In the genomic region with DNA sequence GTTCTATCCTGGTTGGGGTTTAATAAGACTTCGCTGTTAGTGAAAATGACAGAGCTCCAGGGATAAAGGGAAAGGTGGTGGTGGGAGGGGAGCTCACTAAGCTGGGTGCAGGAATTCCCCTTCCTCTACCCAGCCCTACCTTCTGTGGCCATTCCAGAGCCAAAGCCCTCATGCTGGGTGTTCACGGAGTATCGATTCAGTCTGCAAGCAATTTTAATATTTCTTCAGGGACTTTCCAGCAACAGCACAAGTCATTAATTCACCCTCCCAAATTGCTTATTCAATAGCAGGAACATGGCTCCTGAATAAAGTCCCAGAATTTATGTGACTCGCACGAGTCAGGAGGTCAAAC, we compare ENCODE assay signal across 1 cellular context.
TF ChIP-seq lines count a peak whose summit lies in the region.

No MANE protein-coding gene starts in this region.

TF ChIP-seq in GM23338, 12 proteins besides CTCF, POLR2A, EP300 and RAD21 (continued from another document):
- TF ChIP-seq, protein P1, sequence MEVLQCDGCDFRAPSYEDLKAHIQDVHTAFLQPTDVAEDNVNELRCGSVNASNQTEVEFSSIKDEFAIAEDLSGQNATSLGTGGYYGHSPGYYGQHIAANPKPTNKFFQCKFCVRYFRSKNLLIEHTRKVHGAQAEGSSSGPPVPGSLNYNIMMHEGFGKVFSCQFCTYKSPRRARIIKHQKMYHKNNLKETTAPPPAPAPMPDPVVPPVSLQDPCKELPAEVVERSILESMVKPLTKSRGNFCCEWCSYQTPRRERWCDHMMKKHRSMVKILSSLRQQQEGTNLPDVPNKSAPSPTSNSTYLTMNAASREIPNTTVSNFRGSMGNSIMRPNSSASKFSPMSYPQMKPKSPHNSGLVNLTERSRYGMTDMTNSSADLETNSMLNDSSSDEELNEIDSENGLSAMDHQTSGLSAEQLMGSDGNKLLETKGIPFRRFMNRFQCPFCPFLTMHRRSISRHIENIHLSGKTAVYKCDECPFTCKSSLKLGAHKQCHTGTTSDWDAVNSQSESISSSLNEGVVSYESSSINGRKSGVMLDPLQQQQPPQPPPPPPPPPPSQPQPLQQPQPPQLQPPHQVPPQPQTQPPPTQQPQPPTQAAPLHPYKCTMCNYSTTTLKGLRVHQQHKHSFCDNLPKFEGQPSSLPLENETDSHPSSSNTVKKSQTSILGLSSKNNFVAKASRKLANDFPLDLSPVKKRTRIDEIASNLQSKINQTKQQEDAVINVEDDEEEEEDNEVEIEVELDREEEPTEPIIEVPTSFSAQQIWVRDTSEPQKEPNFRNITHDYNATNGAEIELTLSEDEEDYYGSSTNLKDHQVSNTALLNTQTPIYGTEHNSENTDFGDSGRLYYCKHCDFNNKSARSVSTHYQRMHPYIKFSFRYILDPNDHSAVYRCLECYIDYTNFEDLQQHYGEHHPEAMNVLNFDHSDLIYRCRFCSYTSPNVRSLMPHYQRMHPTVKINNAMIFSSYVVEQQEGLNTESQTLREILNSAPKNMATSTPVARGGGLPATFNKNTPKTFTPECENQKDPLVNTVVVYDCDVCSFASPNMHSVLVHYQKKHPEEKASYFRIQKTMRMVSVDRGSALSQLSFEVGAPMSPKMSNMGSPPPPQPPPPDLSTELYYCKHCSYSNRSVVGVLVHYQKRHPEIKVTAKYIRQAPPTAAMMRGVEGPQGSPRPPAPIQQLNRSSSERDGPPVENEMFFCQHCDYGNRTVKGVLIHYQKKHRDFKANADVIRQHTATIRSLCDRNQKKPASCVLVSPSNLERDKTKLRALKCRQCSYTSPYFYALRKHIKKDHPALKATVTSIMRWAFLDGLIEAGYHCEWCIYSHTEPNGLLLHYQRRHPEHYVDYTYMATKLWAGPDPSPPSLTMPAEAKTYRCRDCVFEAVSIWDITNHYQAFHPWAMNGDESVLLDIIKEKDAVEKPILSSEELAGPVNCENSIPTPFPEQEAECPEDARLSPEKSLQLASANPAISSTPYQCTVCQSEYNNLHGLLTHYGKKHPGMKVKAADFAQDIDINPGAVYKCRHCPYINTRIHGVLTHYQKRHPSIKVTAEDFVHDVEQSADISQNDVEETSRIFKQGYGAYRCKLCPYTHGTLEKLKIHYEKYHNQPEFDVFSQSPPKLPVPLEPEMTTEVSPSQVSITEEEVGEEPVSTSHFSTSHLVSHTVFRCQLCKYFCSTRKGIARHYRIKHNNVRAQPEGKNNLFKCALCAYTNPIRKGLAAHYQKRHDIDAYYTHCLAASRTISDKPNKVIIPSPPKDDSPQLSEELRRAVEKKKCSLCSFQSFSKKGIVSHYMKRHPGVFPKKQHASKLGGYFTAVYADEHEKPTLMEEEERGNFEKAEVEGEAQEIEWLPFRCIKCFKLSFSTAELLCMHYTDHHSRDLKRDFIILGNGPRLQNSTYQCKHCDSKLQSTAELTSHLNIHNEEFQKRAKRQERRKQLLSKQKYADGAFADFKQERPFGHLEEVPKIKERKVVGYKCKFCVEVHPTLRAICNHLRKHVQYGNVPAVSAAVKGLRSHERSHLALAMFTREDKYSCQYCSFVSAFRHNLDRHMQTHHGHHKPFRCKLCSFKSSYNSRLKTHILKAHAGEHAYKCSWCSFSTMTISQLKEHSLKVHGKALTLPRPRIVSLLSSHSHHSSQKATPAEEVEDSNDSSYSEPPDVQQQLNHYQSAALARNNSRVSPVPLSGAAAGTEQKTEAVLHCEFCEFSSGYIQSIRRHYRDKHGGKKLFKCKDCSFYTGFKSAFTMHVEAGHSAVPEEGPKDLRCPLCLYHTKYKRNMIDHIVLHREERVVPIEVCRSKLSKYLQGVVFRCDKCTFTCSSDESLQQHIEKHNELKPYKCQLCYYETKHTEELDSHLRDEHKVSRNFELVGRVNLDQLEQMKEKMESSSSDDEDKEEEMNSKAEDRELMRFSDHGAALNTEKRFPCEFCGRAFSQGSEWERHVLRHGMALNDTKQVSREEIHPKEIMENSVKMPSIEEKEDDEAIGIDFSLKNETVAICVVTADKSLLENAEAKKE (CRISPR knock-in tag; IDR thresholded peaks at IDR 0.05), result no peak
